Comparison of ENCODE assay signal across 8 cellular contexts in the genomic region with DNA sequence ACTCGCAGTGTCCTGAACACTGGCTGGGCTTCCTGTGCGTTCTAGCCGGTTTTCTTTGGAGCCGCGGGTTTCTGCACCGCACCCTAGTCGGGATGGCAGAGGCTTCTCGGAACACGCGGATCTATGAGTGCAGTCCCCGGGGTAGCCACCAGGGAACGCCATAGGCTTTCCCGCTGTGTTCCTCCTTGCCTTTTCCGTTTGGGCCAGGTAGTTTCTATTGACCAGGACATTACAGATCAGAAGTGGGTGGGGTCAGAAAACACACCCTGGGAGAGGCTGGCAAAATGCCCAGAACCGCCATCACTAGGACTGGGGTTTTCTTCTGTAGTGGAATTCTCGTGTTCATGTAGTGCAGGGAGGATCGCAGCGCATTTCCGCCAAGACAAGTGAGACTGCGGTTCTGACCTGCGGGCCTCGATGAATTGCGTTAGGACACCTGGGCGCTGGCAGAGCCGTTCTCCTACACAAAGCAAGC.
DNase-seq lines count a peak whose midpoint lies in the region; ATAC-seq and TF ChIP-seq lines count a peak whose summit lies in the region.
"Not testable (repeated sequence)": the region's sequence is repeated elsewhere in the genome, so short reads cannot be mapped to it uniquely, and the experiment has no call there.

No MANE protein-coding gene starts in this region.

- POLR2A ChIA-PET in AG04450 (lab: Yijun Ruan, JAX), result not testable (repeated sequence)
- POLR2A ChIA-PET in activated CD8-positive, alpha-beta T cell treated with anti-CD3 and anti-CD28 coated beads for 36 hours (lab: Charles Lee), result interaction anchor here (1.0 to 3.3 kb wide), 3 partner anchors 27 to 43 kb away, joined by 3 to 24 read pairs (median 13); no protein-coding TSS in a partner anchor

- H3K27ac Mint-ChIP-seq in GM23338, result not testable (repeated sequence)
- peak overlapping the region; percentile 59 for H3K27ac Mint-ChIP-seq in activated CD8-positive, alpha-beta T cell treated with anti-CD3 and anti-CD28 coated beads for 36 hours

- H3K4me2 ChIP-seq in GM23338, result peak overlapping the region; percentile 92
- peak overlapping the region; percentile 69 for H3K4me2 ChIP-seq in mesendoderm (ENCODE audit: low read length)

- not testable (repeated sequence) for DNase-seq in AG04450 (ENCODE audit: low read depth, low spot score)
- peak; percentile 63 for DNase-seq in GM23338 (ENCODE audit: low spot score)
- peak; percentile 58 for DNase-seq in NCI-H69 (lab: John Stamatoyannopoulos, UW)
- peak; percentile 62 for DNase-seq in activated CD8-positive, alpha-beta T cell treated with anti-CD3 and anti-CD28 coated beads for 36 hours
- peak; percentile 49 for DNase-seq in astrocyte of the spinal cord (ENCODE audit: low read depth, low spot score)
- peak; percentile 21 for DNase-seq in fibroblast of the aortic adventitia (ENCODE audit: low read depth)
- peak; percentile 72 for DNase-seq in mesendoderm
- DNase-seq in stimulated activated CD4-positive, alpha-beta T cell treated with anti-CD3 and anti-CD28 coated beads, Interleukin-12 subunit alpha, Interleukin-12 subunit beta, amount 100 ng/mL, for 4 hours, result peak; percentile 42

- H3K56ac ChIP-seq in mesendoderm (ENCODE audit: low read length), result peak overlapping the region; percentile 72

- H3K4ac ChIP-seq in mesendoderm (ENCODE audit: low read depth, low read length), result not testable (repeated sequence)

- not testable (repeated sequence) for H3K36me3 ChIP-seq in GM23338 (ENCODE audit: insufficient read depth); mesendoderm (ENCODE audit: control insufficient read depth, insufficient read depth, low read length)

- in situ Hi-C loops in astrocyte of the spinal cord (cut with HindIII; ENCODE audit: low sequenced_read_pairs), result not testable (repeated sequence)

- H3K18ac ChIP-seq in mesendoderm (ENCODE audit: low read length), result not testable (repeated sequence)

- H3K79me1 ChIP-seq in mesendoderm (ENCODE audit: low read length), result not testable (repeated sequence)

- H2AK5ac ChIP-seq in mesendoderm (ENCODE audit: low read length), result not testable (repeated sequence)

- not testable (repeated sequence) for H3K9me3 Mint-ChIP-seq in GM23338; activated CD8-positive, alpha-beta T cell treated with anti-CD3 and anti-CD28 coated beads for 36 hours

- peak overlapping the region; percentile 10; the same call in 1 of the 2 replicates for H3K4me3 ChIP-seq in AG04450 (ENCODE audit: low read depth, low read length)
- peak overlapping the region; percentile 58 for H3K4me3 ChIP-seq in GM23338
- H3K4me3 ChIP-seq in astrocyte of the spinal cord (ENCODE audit: low read depth, low read length), result peak overlapping the region; percentile 44
- H3K4me3 ChIP-seq in fibroblast of the aortic adventitia (ENCODE audit: low read depth, low read length); mesendoderm (ENCODE audit: low read length): not testable (repeated sequence)

- not testable (repeated sequence) for H4K5ac ChIP-seq in mesendoderm (ENCODE audit: low read length)

- TF ChIP-seq CTCF in AG04450 (IDR thresholded peaks at IDR 0.05; ENCODE audit: low read depth, low read length), result peak; percentile 42; the same call in 1 of the 2 replicates
- TF ChIP-seq CTCF in GM23338 (conservative IDR thresholded peaks at IDR 0.05; ENCODE audit: low read depth in 2 of 2), result peak; percentile 60 to 70
- TF ChIP-seq CTCF in activated CD8-positive, alpha-beta T cell treated with anti-CD3 and anti-CD28 coated beads for 36 hours (IDR thresholded peaks at IDR 0.05), result peak; percentile 86
- peak; percentile 55 for TF ChIP-seq CTCF in astrocyte of the spinal cord (IDR thresholded peaks at IDR 0.05; ENCODE audit: low read depth, low read length)
- peak; percentile 31 for TF ChIP-seq CTCF in fibroblast of the aortic adventitia (IDR thresholded peaks at IDR 0.05; ENCODE audit: insufficient read depth, low read length)

- not testable (repeated sequence) for H3K36me3 Mint-ChIP-seq in GM23338 (ENCODE audit: low read depth); activated CD8-positive, alpha-beta T cell treated with anti-CD3 and anti-CD28 coated beads for 36 hours (ENCODE audit: low read depth)

- H3K23ac ChIP-seq in mesendoderm (ENCODE audit: low read length), result not testable (repeated sequence)

- not testable (repeated sequence) for H3K79me2 ChIP-seq in GM23338 (replicated peaks; ENCODE audit: insufficient read depth); mesendoderm (ENCODE audit: control insufficient read depth, insufficient read depth, low read length)

- H3F3A ChIP-seq in GM23338 (replicated peaks; ENCODE audit: low read depth), result not testable (repeated sequence)

- H2BK120ac ChIP-seq in mesendoderm (ENCODE audit: low read depth, low read length), result not testable (repeated sequence)

- not testable (repeated sequence) for H3K4me1 Mint-ChIP-seq in GM23338
- H3K4me1 Mint-ChIP-seq in activated CD8-positive, alpha-beta T cell treated with anti-CD3 and anti-CD28 coated beads for 36 hours (ENCODE audit: low read depth), result peaks cover 45% of the 10 kb centered on the region

- H3K9me3 ChIP-seq in AG04450 (ENCODE audit: control insufficient read depth, insufficient read depth, low read length), result not testable (repeated sequence)

- peaks cover 22% of the 10 kb centered on the region for H3K27me3 Mint-ChIP-seq in GM23338 (ENCODE audit: insufficient read depth, low read depth, poor library complexity)
- H3K27me3 Mint-ChIP-seq in activated CD8-positive, alpha-beta T cell treated with anti-CD3 and anti-CD28 coated beads for 36 hours, result not testable (repeated sequence)

- H3K4me3 Mint-ChIP-seq in GM23338, result peak overlapping the region; percentile 78
- peak overlapping the region; percentile 67 for H3K4me3 Mint-ChIP-seq in activated CD8-positive, alpha-beta T cell treated with anti-CD3 and anti-CD28 coated beads for 36 hours

- not testable (repeated sequence) for H4K20me1 ChIP-seq in GM23338 (replicated peaks; ENCODE audit: insufficient read depth)

- peaks cover 32% of the 10 kb centered on the region for H3K27me3 ChIP-seq in AG04450 (ENCODE audit: control insufficient read depth, insufficient read depth, low read length)
- peaks cover 60% of the 10 kb centered on the region for H3K27me3 ChIP-seq in GM23338 (ENCODE audit: insufficient read depth)
- not testable (repeated sequence) for H3K27me3 ChIP-seq in mesendoderm (ENCODE audit: insufficient read depth, low read length, poor library complexity)

- not testable (repeated sequence) for H4K8ac ChIP-seq in mesendoderm (ENCODE audit: low read depth, low read length)

- peak overlapping the region; percentile 93 for H2AFZ ChIP-seq in GM23338

- intact Hi-C loops in activated CD8-positive, alpha-beta T cell treated with anti-CD3 and anti-CD28 coated beads for 36 hours (cut with micrococcal nuclease), result not testable (repeated sequence)

- H3K27ac ChIP-seq in AG04450 (ENCODE audit: low read depth, low read length); GM23338 (ENCODE audit: low read depth); mesendoderm (ENCODE audit: low read depth, low read length): not testable (repeated sequence)

- CTCF ChIA-PET in AG04450 (lab: Charles Lee), result not testable (repeated sequence)
- CTCF ChIA-PET in activated CD8-positive, alpha-beta T cell treated with anti-CD3 and anti-CD28 coated beads for 36 hours (lab: Charles Lee), result interaction anchor here (1.0 kb wide), 1 partner anchor 8 kb away, joined by 6 read pairs; no protein-coding TSS in a partner anchor

- not testable (repeated sequence) for H2BK15ac ChIP-seq in mesendoderm (replicated peaks; ENCODE audit: low read depth)

- H3K9ac ChIP-seq in mesendoderm (ENCODE audit: low read length), result peak overlapping the region; percentile 36

- not testable (repeated sequence) for H3K9me2 ChIP-seq in GM23338 (ENCODE audit: insufficient read depth)

- WGBS in mesendoderm (ENCODE audit: extremely low coverage, insufficient coverage, low lambda C conversion rate), result no CpG with 5 or more reads among the region's 25 CpGs

- ATAC-seq in GM23338, result peak; percentile 9
- ATAC-seq in activated CD8-positive, alpha-beta T cell treated with anti-CD3 and anti-CD28 coated beads for 36 hours, result not testable (repeated sequence)

- H3K4me1 ChIP-seq in GM23338 (ENCODE audit: insufficient read depth); mesendoderm (ENCODE audit: control insufficient read depth, low read depth, low read length): not testable (repeated sequence)

- H2BK5ac ChIP-seq in mesendoderm (ENCODE audit: low read length), result not testable (repeated sequence)

TF ChIP-seq in GM23338, 12 proteins besides CTCF, POLR2A, EP300 and RAD21:
- 0 out of 2 replicates have a peak, but pooled peaks have one; percentile 14 for TF ChIP-seq CREB1 (CRISPR knock-in tag; IDR thresholded peaks at IDR 0.05; ENCODE audit: low read depth)

Comparison
In these comparisons a context has a peak if more than half of its experiments do, and no peak if none do; other contexts are left out.
1. CTCF ChIP-seq: peak in every context shown above with its lines; median percentile 86 in activated CD8-positive, alpha-beta T cell treated with anti-CD3 and anti-CD28 coated beads for 36 hours; 65 in GM23338; 55 in astrocyte of the spinal cord; 42 in AG04450; 31 in fibroblast of the aortic adventitia.